In the genomic region with DNA sequence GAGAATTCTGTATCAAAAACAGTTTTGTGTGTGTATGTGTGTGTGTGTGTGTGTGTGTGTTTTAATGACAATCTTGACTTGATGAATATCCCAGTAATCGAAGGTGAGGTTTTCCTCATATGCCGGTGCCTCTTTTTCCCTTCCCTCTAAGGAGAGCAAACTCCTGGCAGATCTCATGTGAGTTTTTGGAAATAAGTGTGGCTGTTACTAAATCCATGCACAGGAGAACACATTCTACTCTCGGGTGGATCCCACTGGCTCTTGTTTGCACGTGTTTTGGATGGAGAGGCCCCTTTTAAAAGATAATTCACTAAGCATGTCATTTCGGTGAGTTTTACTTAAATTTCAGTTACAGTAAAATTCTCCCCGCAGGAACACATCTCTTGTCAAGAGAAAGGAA, we compare ENCODE assay signal across 10 cellular contexts. TPM values are rescaled to one million over a fixed set of nuclear protein-coding genes. Genes with fewer than 3 reads are reported as not detected.
DNase-seq lines count a peak whose midpoint lies in the region; ATAC-seq and TF ChIP-seq lines count a peak whose summit lies in the region.
"Had no signal": no experiment of that assay in that cellular context is flagged by ENCODE, and none has a peak within 500 bp of the region (broad histone marks: within the 10 kb centered on the region; RNA-seq: fewer than 3 reads in every experiment).

No MANE protein-coding gene starts in this region.

- no peak for TF ChIP-seq CTCF in glutamatergic neuron (IDR thresholded peaks at IDR 0.05; ENCODE audit: partially characterized antibody, unreplicated experiment)
- no peak for TF ChIP-seq CTCF in neural progenitor cell (IDR thresholded peaks at IDR 0.05)

- peaks cover 8% of the 10 kb centered on the region for H3K4me1 Mint-ChIP-seq in glutamatergic neuron (ENCODE audit: low read depth, unreplicated experiment)
- H3K4me1 Mint-ChIP-seq in neural progenitor cell, result peaks cover 11% of the 10 kb centered on the region
- peaks cover 0 to 2% (median 0%) of the 10 kb centered on the region in 4 donors for H3K4me1 Mint-ChIP-seq in naive thymus-derived CD8-positive, alpha-beta T cell

- H3K27me3 Mint-ChIP-seq in glutamatergic neuron (ENCODE audit: unreplicated experiment) (peaks cover 2% of the 10 kb centered on the region), neural progenitor cell (ENCODE audit: insufficient read depth, low read depth) (peaks cover 20% of the 10 kb centered on the region)
- H3K27me3 Mint-ChIP-seq in naive thymus-derived CD8-positive, alpha-beta T cell, result peaks cover 9 to 59% (median 37%) of the 10 kb centered on the region in 5 donors

- no peaks in the 10 kb centered on the region for H3K36me3 Mint-ChIP-seq in glutamatergic neuron (ENCODE audit: unreplicated experiment)
- no peaks in the 10 kb centered on the region for H3K36me3 Mint-ChIP-seq in neural progenitor cell
- H3K36me3 Mint-ChIP-seq in naive thymus-derived CD8-positive, alpha-beta T cell, result no peaks in the 10 kb centered on the region

- POLR2A ChIA-PET in naive thymus-derived CD8-positive, alpha-beta T cell (lab: Charles Lee), result no interaction called here

- H3K27ac Mint-ChIP-seq in glutamatergic neuron (ENCODE audit: unreplicated experiment) (no peak overlapping the region), neural progenitor cell (no peak overlapping the region)
- no peak overlapping the region for H3K27ac Mint-ChIP-seq in naive thymus-derived CD8-positive, alpha-beta T cell
- H3K27ac Mint-ChIP-seq: GM23338 had no signal

- H3K27ac ChIP-seq in neural progenitor cell, result no peak overlapping the region
- H3K27ac ChIP-seq: BLaER1 had no signal

- H3K27me3 ChIP-seq in adipocyte (replicated peaks; ENCODE audit: control insufficient read depth, insufficient read depth, low read length) (peaks cover 45% of the 10 kb centered on the region), neural progenitor cell (peaks cover 29% of the 10 kb centered on the region)
- H3K27me3 ChIP-seq: BLaER1 had no signal

- H3K9ac ChIP-seq in adipocyte (ENCODE audit: low read length) (no peak overlapping the region), neural progenitor cell (no peak overlapping the region)
- H3K9ac ChIP-seq: BLaER1 had no signal

- H3K9me3 Mint-ChIP-seq in glutamatergic neuron (ENCODE audit: unreplicated experiment) (peaks cover 2% of the 10 kb centered on the region), neural progenitor cell (no peaks in the 10 kb centered on the region)
- H3K9me3 Mint-ChIP-seq in naive thymus-derived CD8-positive, alpha-beta T cell, result no peaks in the 10 kb centered on the region
- H3K9me3 Mint-ChIP-seq: GM23338 had no signal

- H2AFZ ChIP-seq in neural progenitor cell (replicated peaks), result peak overlapping the region; percentile 18
- H2AFZ ChIP-seq: GM23338 had no signal

- DNase-seq in adipocyte (ENCODE audit: low read depth) (no peak), glutamatergic neuron (no peak), neural progenitor cell (ENCODE audit: low spot score) (no peak), LoVo (ENCODE audit: low spot score) (no peak)
- no peak for DNase-seq in naive thymus-derived CD8-positive, alpha-beta T cell
- DNase-seq in activated CD4-positive, alpha-beta T cell treated with anti-CD3 and anti-CD28 coated beads, Interleukin-2, amount 50 U/mL, for 48 hours, result no peak
- DNase-seq: IMR-90 had no signal

- H3K4me3 Mint-ChIP-seq in glutamatergic neuron (ENCODE audit: unreplicated experiment) (peak overlapping the region; percentile 68), neural progenitor cell (peak overlapping the region; percentile 12)
- H3K4me3 Mint-ChIP-seq in naive thymus-derived CD8-positive, alpha-beta T cell, result no peak overlapping the region
- H3K4me3 Mint-ChIP-seq: GM23338 had no signal

- H3K36me3 ChIP-seq in adipocyte (ENCODE audit: control insufficient read depth, insufficient read depth, low read length, severe bottlenecking) (no peaks in the 10 kb centered on the region), neural progenitor cell (no peaks in the 10 kb centered on the region)
- H3K36me3 ChIP-seq: BLaER1 had no signal

- H4K20me1 ChIP-seq in neural progenitor cell (ENCODE audit: low read depth), result no peaks in the 10 kb centered on the region
- H4K20me1 ChIP-seq: BLaER1 had no signal

- H3K9me3 ChIP-seq in adipocyte (ENCODE audit: control insufficient read depth, low read length), result no peaks in the 10 kb centered on the region
- no peaks in the 10 kb centered on the region for H3K9me3 ChIP-seq in neural progenitor cell (ENCODE audit: low read depth)
- H3K9me3 ChIP-seq: BLaER1 had no signal

- peak overlapping the region; percentile 17 for H3K4me2 ChIP-seq in neural progenitor cell
- H3K4me2 ChIP-seq: GM23338 had no signal

- peaks cover 4% of the 10 kb centered on the region for H3F3A ChIP-seq in neural progenitor cell (ENCODE audit: low read depth)

- no peaks in the 10 kb centered on the region for H3K79me2 ChIP-seq in neural progenitor cell (ENCODE audit: low read depth)

- H3K4me1 ChIP-seq in adipocyte (ENCODE audit: control insufficient read depth, insufficient read depth, low read length) (peaks cover 24% of the 10 kb centered on the region), neural progenitor cell (peaks cover 10% of the 10 kb centered on the region)

- no peak for ATAC-seq in naive thymus-derived CD8-positive, alpha-beta T cell
- ATAC-seq in GM21737 (IDR thresholded peaks at IDR 0.05; ENCODE audit: unreplicated experiment), result no peak

- H3K4me3 ChIP-seq in adipocyte (ENCODE audit: low read length) (peak overlapping the region; percentile 42), neural progenitor cell (no peak overlapping the region)
- H3K4me3 ChIP-seq: BLaER1, GM23338 had no signal

RNA-seq across cellular contexts. Expression of a gene that starts 28.9 kb away (rescaled TPM):
- total RNA-seq in glutamatergic neuron (ENCODE audit: unreplicated experiment) (75.1 TPM), neural progenitor cell (ENCODE audit: low replicate concordance) (40.3 and 59.3 TPM in 2 replicates)
- 10 to 100 TPM; 29.4 to 30.0 TPM for total RNA-seq in naive thymus-derived CD8-positive, alpha-beta T cell
- 1 to 10 TPM; 4.5 to 9.3 (median 4.8) TPM for polyA plus RNA-seq in naive thymus-derived CD8-positive, alpha-beta T cell

RNA-seq across cellular contexts. Expression of a gene that starts 42.3 kb away (rescaled TPM):
- 0.66 TPM for total RNA-seq in glutamatergic neuron (ENCODE audit: unreplicated experiment)
- 0.71 and 2.9 TPM in 2 replicates for total RNA-seq in neural progenitor cell (ENCODE audit: low replicate concordance)
- total RNA-seq in naive thymus-derived CD8-positive, alpha-beta T cell, result under 1 TPM; 0.66 to 0.99 TPM
- polyA plus RNA-seq in naive thymus-derived CD8-positive, alpha-beta T cell, result 1 to 10 TPM in 1 of 3 donors, under 1 TPM in 1, not detected in 1; 0.08 to 1.3 TPM

Comparison
In these comparisons a context has a peak if more than half of its experiments do, and no peak if none do; other contexts are left out.
1. H3K4me3 Mint-ChIP-seq: peak in glutamatergic neuron (single experiment) and neural progenitor cell (single experiment); none in naive thymus-derived CD8-positive, alpha-beta T cell (0 of 10).